24 cellular contexts compared by ENCODE assay signal in genomic region chr14:54498579-54498978, GRCh38.
"Had no signal": no experiment of that assay in that cellular context is flagged by ENCODE, and none has a peak within 500 bp of the region (broad histone marks: within the 10 kb centered on the region; RNA-seq: fewer than 3 reads in every experiment).

No MANE protein-coding gene starts in this region.

- H3K27ac ChIP-seq: epithelial cell of prostate, gastrocnemius medialis, parathyroid adenoma, psoas muscle, tibial nerve had no signal

- H3K9ac ChIP-seq: parathyroid adenoma had no signal

- H3K4me1 Mint-ChIP-seq: activated B cell treated with CpG ODN at 0.5 μM for 24 hours; activated T-helper 17 cell treated with anti-CD3 and anti-CD28 coated beads, Interleukin-2, amount 50 U/mL, for 72 hours; natural killer cell had no signal

- H2AFZ ChIP-seq: parathyroid adenoma had no signal

- H3K4me3 Mint-ChIP-seq: activated B cell treated with CpG ODN at 0.5 μM for 24 hours; activated CD8-positive, alpha-beta T cell treated with anti-CD3 and anti-CD28 coated beads for 36 hours; activated T-cell treated with anti-CD3 and anti-CD28 coated beads, Interleukin-2, amount 50 U/mL, for 4 hours; activated T-helper 17 cell treated with anti-CD3 and anti-CD28 coated beads, Interleukin-2, amount 50 U/mL, for 72 hours; natural killer cell; T-helper 2 cell treated with Interferon-gamma antibody and Interleukin-4, amounts not matched to agents 5 μg/mL and 100 μg/mL, for 36 hours had no signal

- H3K36me3 ChIP-seq: gastrocnemius medialis, tibial nerve had no signal

- H3K79me2 ChIP-seq: parathyroid adenoma had no signal

- H3K9me3 Mint-ChIP-seq: activated B cell treated with CpG ODN at 0.5 μM for 24 hours; activated CD8-positive, alpha-beta T cell treated with anti-CD3 and anti-CD28 coated beads for 36 hours; activated T-cell treated with anti-CD3 and anti-CD28 coated beads, Interleukin-2, amount 50 U/mL, for 4 hours; activated T-helper 17 cell treated with anti-CD3 and anti-CD28 coated beads, Interleukin-2, amount 50 U/mL, for 72 hours; natural killer cell; T-helper 2 cell treated with Interferon-gamma antibody and Interleukin-4, amounts not matched to agents 5 μg/mL and 100 μg/mL, for 36 hours had no signal

- DNase-seq: activated B cell treated with CpG ODN at 0.5 μM for 24 hours; activated CD4-positive, alpha-beta T cell treated with anti-CD3 and anti-CD28 coated beads, Interleukin-2, amount 50 U/mL, for 1 hour; activated CD8-positive, alpha-beta T cell treated with anti-CD3 and anti-CD28 coated beads for 36 hours; activated gamma-delta T cell treated with Interleukin-2 at 50 U/mL for 16 hours; activated naive CD4-positive, alpha-beta T cell treated with anti-CD3 and anti-CD28 coated beads, Interleukin-2, amount 50 U/mL, for 16 hours; activated T-cell treated with anti-CD3 and anti-CD28 coated beads, Interleukin-2, amount 50 U/mL, for 4 hours; amniotic stem cell; central memory CD4-positive, alpha-beta T cell; dermis blood vessel endothelial cell; effector CD4-positive, alpha-beta T cell; gastrocnemius medialis; glutamatergic neuron; mesendoderm; natural killer cell; psoas muscle; stimulated activated CD4-positive, alpha-beta T cell treated with anti-CD3 and anti-CD28 coated beads, Interleukin-2, amount 100 ng/mL, for 48 hours; stimulated activated naive CD4-positive, alpha-beta T cell treated with Interleukin-2 at 50 U/mL for 16 hours had no signal

- ATAC-seq: activated CD8-positive, alpha-beta T cell treated with anti-CD3 and anti-CD28 coated beads for 36 hours; activated T-cell treated with anti-CD3 and anti-CD28 coated beads, Interleukin-2, amount 50 U/mL, for 4 hours; activated T-helper 17 cell treated with anti-CD3 and anti-CD28 coated beads, Interleukin-2, amount 50 U/mL, for 72 hours; gastrocnemius medialis; left lobe of liver; natural killer cell; psoas muscle had no signal

- H3K4me1 ChIP-seq: gastrocnemius medialis, parathyroid adenoma, psoas muscle had no signal

- H3K36me3 Mint-ChIP-seq: natural killer cell had no signal

- H3K9me3 ChIP-seq: gastrocnemius medialis, psoas muscle, tibial nerve had no signal

- H3K27ac Mint-ChIP-seq: activated B cell treated with CpG ODN at 0.5 μM for 24 hours; activated CD8-positive, alpha-beta T cell treated with anti-CD3 and anti-CD28 coated beads for 36 hours; activated T-helper 17 cell treated with anti-CD3 and anti-CD28 coated beads, Interleukin-2, amount 50 U/mL, for 72 hours; natural killer cell; T-helper 2 cell treated with Interferon-gamma antibody and Interleukin-4, amounts not matched to agents 5 μg/mL and 100 μg/mL, for 36 hours had no signal

- H3K27me3 ChIP-seq: gastrocnemius medialis, tibial nerve had no signal

- H3K4me3 ChIP-seq: gastrocnemius medialis, lung, psoas muscle, tibial nerve had no signal
